In the genomic region with DNA sequence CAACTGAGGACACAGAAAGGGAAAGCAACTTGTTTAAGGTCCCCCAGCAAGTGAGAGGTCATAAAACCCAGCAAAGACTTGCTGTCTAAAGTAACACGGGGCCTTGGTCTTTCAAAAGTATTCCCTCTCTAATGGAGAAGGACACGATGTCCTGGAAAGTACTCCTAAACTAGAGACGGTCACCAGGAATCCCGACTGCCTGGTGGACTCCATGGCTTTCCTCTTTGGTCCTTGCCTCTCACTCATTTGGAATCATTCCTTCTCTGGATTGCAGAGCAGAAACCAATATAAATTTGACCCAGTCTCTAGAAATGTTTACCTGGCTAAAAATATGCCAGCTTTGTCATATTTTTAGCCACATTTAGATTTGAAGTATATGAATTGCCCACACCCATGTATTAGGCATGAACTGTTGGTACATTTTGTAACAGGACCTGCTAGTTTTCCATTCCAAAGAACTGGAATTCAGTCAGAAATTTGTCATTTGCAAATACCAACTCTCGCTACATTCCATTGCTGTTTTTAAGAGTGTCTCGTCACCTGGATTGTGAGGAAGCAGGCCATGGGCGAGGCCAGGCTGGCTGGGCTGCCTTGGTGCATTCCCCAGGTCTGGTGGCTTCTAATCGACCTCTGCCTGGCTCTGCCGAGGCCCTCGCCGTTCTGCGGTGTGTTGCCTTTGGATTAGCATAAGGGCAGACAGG, we compare ENCODE assay signal across 16 cellular contexts. TPM values are rescaled to one million over a fixed set of nuclear protein-coding genes. Genes with fewer than 3 reads are reported as not detected.
DNase-seq lines count a peak whose midpoint lies in the region; ATAC-seq and TF ChIP-seq lines count a peak whose summit lies in the region.
"Had no signal": no experiment of that assay in that cellular context is flagged by ENCODE, and none has a peak within 500 bp of the region (broad histone marks: within the 10 kb centered on the region; RNA-seq: fewer than 3 reads in every experiment).

No MANE protein-coding gene starts in this region.

- H3K36me3 ChIP-seq in ascending aorta (peaks cover 0 to 25% of the 10 kb centered on the region in 2 donors), esophagus (ENCODE audit: control insufficient read depth in 2 of 2, insufficient read depth in 2 of 2, low read length in 1 of 2) (no peaks in the 10 kb centered on the region), muscle layer of colon (ENCODE audit: insufficient read depth, low read length) (peaks cover 17% of the 10 kb centered on the region), upper lobe of left lung (no peaks in the 10 kb centered on the region)
- H3K36me3 ChIP-seq: BLaER1 treated with 17β-estradiol and CSF1 and Interleukin-3, amounts not matched to agents 10 nM and 100 nM; neural progenitor cell had no signal

- peak in 3 of 4 donors; percentile 28 to 70 (median 58) for TF ChIP-seq EP300 in upper lobe of left lung (IDR thresholded peaks at IDR 0.05)

- TF ChIP-seq CTCF in ascending aorta (IDR thresholded peaks at IDR 0.05) (no peak), upper lobe of left lung (IDR thresholded peaks at IDR 0.05) (no peak)

- no peak overlapping the region for H3K9ac ChIP-seq in muscle layer of colon (ENCODE audit: low read length)
- H3K9ac ChIP-seq: BLaER1 treated with 17β-estradiol and CSF1 and Interleukin-3, amounts not matched to agents 10 nM and 100 nM; neural progenitor cell had no signal

- intact Hi-C loops in ascending aorta (cut with DNase I), result loop anchor here (1.0 to 5.0 kb wide), 4 partner anchors 10 to 148 kb away; no protein-coding TSS in a partner anchor

- peak; percentile 31 to 88 for ATAC-seq in upper lobe of left lung (ENCODE audit: low FRiP score in 2 of 2)
- ATAC-seq: activated naive CD4-positive, alpha-beta T cell treated with anti-CD3 and anti-CD28 coated beads, Interleukin-2, amount 50 U/mL, for 72 hours; sciatic nerve had no signal

- no peak overlapping the region for H3K4me3 ChIP-seq in ascending aorta
- H3K4me3 ChIP-seq in esophagus (ENCODE audit: low read depth in 1 of 2, low read length in 2 of 2), result no peak overlapping the region
- H3K4me3 ChIP-seq in muscle layer of colon (ENCODE audit: low read depth in 1 of 2, low read length in 2 of 2), result no peak overlapping the region
- H3K4me3 ChIP-seq in upper lobe of left lung, result no peak overlapping the region
- H3K4me3 ChIP-seq: BLaER1 treated with 17β-estradiol and CSF1 and Interleukin-3, amounts not matched to agents 10 nM and 100 nM; neural progenitor cell had no signal

- H3K27me3 ChIP-seq in ascending aorta, result no peaks in the 10 kb centered on the region
- no peaks in the 10 kb centered on the region for H3K27me3 ChIP-seq in esophagus (ENCODE audit: control insufficient read depth in 1 of 2, insufficient read depth in 2 of 2, low read length in 2 of 2)
- no peaks in the 10 kb centered on the region for H3K27me3 ChIP-seq in muscle layer of colon (ENCODE audit: control insufficient read depth in 1 of 2, insufficient read depth in 2 of 2, low read length in 2 of 2)
- no peaks in the 10 kb centered on the region for H3K27me3 ChIP-seq in upper lobe of left lung
- H3K27me3 ChIP-seq: BLaER1 treated with 17β-estradiol and CSF1 and Interleukin-3, amounts not matched to agents 10 nM and 100 nM; neural progenitor cell had no signal

- 56 to 59% methylated on average over 12 of the region's 12 CpGs for WGBS in esophagus, 2 donors
- WGBS in upper lobe of left lung, 2 donors, result 74 to 81% methylated on average over 12 of the region's 12 CpGs

- H3K9me3 ChIP-seq in ascending aorta (no peaks in the 10 kb centered on the region), esophagus (ENCODE audit: control insufficient read depth in 2 of 2, insufficient read depth in 1 of 2, low read depth in 1 of 2, low read length in 1 of 2) (no peaks in the 10 kb centered on the region), muscle layer of colon (ENCODE audit: low read length) (no peaks in the 10 kb centered on the region), upper lobe of left lung (no peaks in the 10 kb centered on the region)
- H3K9me3 ChIP-seq: BLaER1 treated with 17β-estradiol and CSF1 and Interleukin-3, amounts not matched to agents 10 nM and 100 nM had no signal

- peaks cover 46 to 88% of the 10 kb centered on the region in 2 donors for H3K4me1 ChIP-seq in ascending aorta
- H3K4me1 ChIP-seq in esophagus (ENCODE audit: control insufficient read depth in 2 of 2, insufficient read depth in 2 of 2, low read length in 1 of 2), result peaks cover 2 to 12% of the 10 kb centered on the region in 2 donors
- peaks cover 77% of the 10 kb centered on the region for H3K4me1 ChIP-seq in muscle layer of colon (ENCODE audit: insufficient read depth, low read length)
- peaks cover 10 to 31% (median 22%) of the 10 kb centered on the region in 4 donors for H3K4me1 ChIP-seq in upper lobe of left lung
- H3K4me1 ChIP-seq: neural progenitor cell had no signal

- H3K27ac ChIP-seq in ascending aorta (peak overlapping the region; percentile 97 to 98), esophagus (ENCODE audit: low read depth in 2 of 2, low read length in 1 of 2) (peak overlapping the region; percentile 65 to 83), muscle layer of colon (ENCODE audit: low read depth, low read length) (peak overlapping the region; percentile 3), upper lobe of left lung (peak overlapping the region; percentile 65 to 73 (median 69))
- H3K27ac ChIP-seq: BLaER1 treated with 17β-estradiol and CSF1 and Interleukin-3, amounts not matched to agents 10 nM and 100 nM; neural progenitor cell had no signal

- DNase-seq in ascending aorta (ENCODE audit: low spot score in 2 of 2), result peak; percentile 75 to 95
- DNase-seq in upper lobe of left lung, result peak; percentile 81 to 83
- DNase-seq in NCI-H748 treated with DMSO at 0.1 percent for 48 hours (lab: John Stamatoyannopoulos, UW), result no peak
- DNase-seq in NCI-H2171 treated with DMSO at 0.1 percent for 48 hours (lab: John Stamatoyannopoulos, UW), result no peak
- no peak for DNase-seq in stimulated activated naive CD4-positive, alpha-beta T cell (lab: John Stamatoyannopoulos, UW)
- DNase-seq: hippocampal formation; MM.1S; NCI-H2029; NCI-H526; stimulated activated CD4-positive, alpha-beta T cell treated with anti-CD3 and anti-CD28 coated beads, Interleukin-4, amount 100 ng/mL, for 24 hours had no signal

- no peak for TF ChIP-seq POLR2A in upper lobe of left lung (IDR thresholded peaks at IDR 0.05)

RNA-seq across cellular contexts. Expression of gene NAV2, which starts 12.9 kb away (rescaled TPM):
- total RNA-seq in ascending aorta (62.6 TPM), upper lobe of left lung (10 to 100 TPM; 40.5 to 61.4 (median 52.3) TPM)
- polyA plus RNA-seq in esophagus, result 1 to 10 TPM; 4.3 to 9.7 TPM

Comparison
In these comparisons a context has a peak if more than half of its experiments do, and no peak if none do; other contexts are left out.
1. DNase-seq: peak in ascending aorta (2 of 2) and upper lobe of left lung (2 of 2); none in NCI-H748 treated with DMSO at 0.1 percent for 48 hours (single experiment), NCI-H2171 treated with DMSO at 0.1 percent for 48 hours (single experiment) and stimulated activated naive CD4-positive, alpha-beta T cell (0 of 6).
2. H3K27ac ChIP-seq: peak in every context shown above with its lines; median percentile 98 in ascending aorta; 74 in esophagus; 69 in upper lobe of left lung; 3 in muscle layer of colon.